ENCODE assay signal across 8 cellular contexts in the genomic region with DNA sequence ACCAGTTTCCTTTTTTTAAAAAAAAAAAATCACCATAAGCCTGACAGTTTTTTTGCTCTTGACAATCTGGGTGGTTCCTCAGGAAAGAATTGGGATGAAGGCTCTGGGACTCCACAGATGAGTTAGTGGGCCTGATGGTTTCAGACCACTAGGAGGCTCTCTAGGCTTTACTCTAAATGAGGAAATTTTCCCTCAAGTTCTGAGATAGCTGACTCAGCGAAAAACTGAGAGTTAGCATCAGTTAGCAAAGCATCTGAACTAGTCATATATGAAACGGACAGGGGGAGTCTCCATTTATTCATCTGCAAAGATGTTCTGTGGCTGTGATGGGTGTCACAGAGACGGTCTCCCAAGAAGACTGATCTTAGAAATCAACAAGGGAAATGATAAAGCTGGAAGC.
DNase-seq lines count a peak whose midpoint lies in the region; ATAC-seq and TF ChIP-seq lines count a peak whose summit lies in the region.

No MANE protein-coding gene starts in this region.

- no peaks in the 10 kb centered on the region for H3K36me3 Mint-ChIP-seq in type B pancreatic cell
- H3K36me3 Mint-ChIP-seq in stimulated activated naive B cell treated with anti-CD40 and anti-IgM and Interleukin-4, amounts not matched to agents 10 μg/mL and 1 μg/mL and 100 μg/mL, for 72 hours = no peaks in the 10 kb centered on the region

- H3K4me3 ChIP-seq in GM12864 (ENCODE audit: low read depth, low read length) (no peak overlapping the region), SJCRH30 (no peak overlapping the region), fibroblast of pulmonary artery (replicated peaks; ENCODE audit: low read depth, low read length) (no peak overlapping the region)

- DNase-seq in ACHN (peak; percentile 54), GM12864 (ENCODE audit: low read depth) (no peak), SJCRH30 (peak; percentile 11 to 46), fibroblast of pulmonary artery (ENCODE audit: low read depth) (peak; percentile 30), type B pancreatic cell (ENCODE audit: extremely low spot score, unreplicated experiment) (no peak), dedifferentiated amniotic fluid mesenchymal stem cell (ENCODE audit: extremely low spot score) (no peak)
- no peak for DNase-seq in stimulated activated naive B cell treated with anti-CD40 and anti-IgM and Interleukin-4, amounts not matched to agents 10 μg/mL and 1 μg/mL and 100 μg/mL, for 72 hours

- H3K27ac Mint-ChIP-seq in type B pancreatic cell = no peak overlapping the region
- no peak overlapping the region for H3K27ac Mint-ChIP-seq in stimulated activated naive B cell treated with anti-CD40 and anti-IgM and Interleukin-4, amounts not matched to agents 10 μg/mL and 1 μg/mL and 100 μg/mL, for 72 hours

- no peak for ATAC-seq in HG02623 (IDR thresholded peaks at IDR 0.05; ENCODE audit: unreplicated experiment)
- ATAC-seq in stimulated activated naive B cell treated with anti-CD40 and anti-IgM and Interleukin-4, amounts not matched to agents 10 μg/mL and 1 μg/mL and 100 μg/mL, for 72 hours (replicated peaks) = no peak

- H3K27ac ChIP-seq in SJCRH30 = no peak overlapping the region

- H3K9me3 ChIP-seq in SJCRH30 (replicated peaks) = no peaks in the 10 kb centered on the region

- no peaks in the 10 kb centered on the region for H3K4me1 Mint-ChIP-seq in type B pancreatic cell (ENCODE audit: unreplicated experiment)
- no peaks in the 10 kb centered on the region for H3K4me1 Mint-ChIP-seq in stimulated activated naive B cell treated with anti-CD40 and anti-IgM and Interleukin-4, amounts not matched to agents 10 μg/mL and 1 μg/mL and 100 μg/mL, for 72 hours

- no peaks in the 10 kb centered on the region for H3K4me1 ChIP-seq in SJCRH30

- in situ Hi-C loops in ACHN (cut with HindIII; ENCODE audit: low pct_ligation_motif_present, low pct_unique_long_range_greater_than_20kb, low sequenced_read_pairs) = no loop called here

- H3K27me3 ChIP-seq in SJCRH30 = no peaks in the 10 kb centered on the region

- H3K36me3 ChIP-seq in SJCRH30 = no peaks in the 10 kb centered on the region

- no peaks in the 10 kb centered on the region for H3K9me3 Mint-ChIP-seq in type B pancreatic cell
- H3K9me3 Mint-ChIP-seq in stimulated activated naive B cell treated with anti-CD40 and anti-IgM and Interleukin-4, amounts not matched to agents 10 μg/mL and 1 μg/mL and 100 μg/mL, for 72 hours = no peaks in the 10 kb centered on the region

- peak; percentile 49 for TF ChIP-seq CTCF in GM12864 (IDR thresholded peaks at IDR 0.05; ENCODE audit: low read depth, low read length, missing control alignments)
- TF ChIP-seq CTCF in fibroblast of pulmonary artery (IDR thresholded peaks at IDR 0.05; ENCODE audit: low read length, missing control alignments) = peak; percentile 58
- peak; percentile 76 for TF ChIP-seq CTCF in type B pancreatic cell (conservative IDR thresholded peaks at IDR 0.05)

- peaks cover 19% of the 10 kb centered on the region for H3K27me3 Mint-ChIP-seq in type B pancreatic cell
- H3K27me3 Mint-ChIP-seq in stimulated activated naive B cell treated with anti-CD40 and anti-IgM and Interleukin-4, amounts not matched to agents 10 μg/mL and 1 μg/mL and 100 μg/mL, for 72 hours = peaks cover 26 to 60% of the 10 kb centered on the region in 2 donors

- no peak overlapping the region for H3K4me3 Mint-ChIP-seq in type B pancreatic cell
- H3K4me3 Mint-ChIP-seq in stimulated activated naive B cell treated with anti-CD40 and anti-IgM and Interleukin-4, amounts not matched to agents 10 μg/mL and 1 μg/mL and 100 μg/mL, for 72 hours = no peak overlapping the region

Comparison
In these comparisons a context has a peak if more than half of its experiments do, and no peak if none do; other contexts are left out.
1. DNase-seq: peak in ACHN (single experiment), SJCRH30 (2 of 2) and fibroblast of pulmonary artery (single experiment); none in GM12864 (single experiment), type B pancreatic cell (single experiment), dedifferentiated amniotic fluid mesenchymal stem cell (single experiment) and stimulated activated naive B cell treated with anti-CD40 and anti-IgM and Interleukin-4, amounts not matched to agents 10 μg/mL and 1 μg/mL and 100 μg/mL, for 72 hours (single experiment).
2. Peak in every context shown above with its lines, with median percentiles within 50 percentile points of each other: CTCF ChIP-seq.